Comparison of ENCODE assay signal across 9 cellular contexts in genomic region chr4:2689825-2690700, GRCh38.
DNase-seq lines count a peak whose midpoint lies in the region; ATAC-seq lines count a peak whose summit lies in the region.
"Had no signal": no experiment of that assay in that cellular context is flagged by ENCODE, and none has a peak within 500 bp of the region (broad histone marks: within the 10 kb centered on the region; RNA-seq: fewer than 3 reads in every experiment).

No MANE protein-coding gene starts in this region.

- H3K36me3 ChIP-seq in MG63, result peaks cover 14% of the 10 kb centered on the region

- no peaks in the 10 kb centered on the region for H3K27me3 Mint-ChIP-seq in activated T-cell treated with anti-CD3 and anti-CD28 coated beads, Interleukin-2, amount 50 U/mL, for 4 hours (ENCODE audit: low read depth)

- H3K9me3 Mint-ChIP-seq in activated T-cell treated with anti-CD3 and anti-CD28 coated beads, Interleukin-2, amount 50 U/mL, for 4 hours, result no peaks in the 10 kb centered on the region

- peak; percentile 17 for DNase-seq in activated T-cell treated with anti-CD3 and anti-CD28 coated beads, Interleukin-2, amount 50 U/mL, for 4 hours
- DNase-seq in stimulated activated CD8-positive, alpha-beta memory T cell treated with anti-CD3 and anti-CD28 coated beads, Interleukin-12 subunit alpha, Interleukin-12 subunit beta, amount 100 ng/mL, for 1 hour (ENCODE audit: low read depth), result peak; percentile 12
- DNase-seq in MG63, result no peak
- no peak for DNase-seq in anterior cingulate cortex (lab: John Stamatoyannopoulos, UW)
- no peak for DNase-seq in HCEC 1CT
- no peak for DNase-seq in NCI-H526 treated with DMSO at 0.1 percent for 48 hours (lab: John Stamatoyannopoulos, UW)
- DNase-seq: head of caudate nucleus had no signal

- H3K9me3 ChIP-seq in MG63, result no peaks in the 10 kb centered on the region

- no peak overlapping the region for H3K4me3 Mint-ChIP-seq in activated T-cell treated with anti-CD3 and anti-CD28 coated beads, Interleukin-2, amount 50 U/mL, for 4 hours

- no peak overlapping the region for H3K4me3 ChIP-seq in MG63

- no peaks in the 10 kb centered on the region for H3K27me3 ChIP-seq in MG63

- H3K4me1 Mint-ChIP-seq in activated T-cell treated with anti-CD3 and anti-CD28 coated beads, Interleukin-2, amount 50 U/mL, for 4 hours (ENCODE audit: low read depth), result peaks cover 27% of the 10 kb centered on the region

- H3K36me3 Mint-ChIP-seq in activated T-cell treated with anti-CD3 and anti-CD28 coated beads, Interleukin-2, amount 50 U/mL, for 4 hours (ENCODE audit: insufficient read depth), result peaks cover 64% of the 10 kb centered on the region

- ATAC-seq in GM18873 (IDR thresholded peaks at IDR 0.05; ENCODE audit: low FRiP score, unreplicated experiment) (peak; percentile 57), HG03097 (IDR thresholded peaks at IDR 0.05; ENCODE audit: low FRiP score, unreplicated experiment) (peak; percentile 56)
- ATAC-seq in activated T-cell treated with anti-CD3 and anti-CD28 coated beads, Interleukin-2, amount 50 U/mL, for 4 hours, result peak; percentile 63 to 75

Comparison
In these comparisons a context has a peak if more than half of its experiments do, and no peak if none do; other contexts are left out.
1. DNase-seq: peak in activated T-cell treated with anti-CD3 and anti-CD28 coated beads, Interleukin-2, amount 50 U/mL, for 4 hours (single experiment) and stimulated activated CD8-positive, alpha-beta memory T cell treated with anti-CD3 and anti-CD28 coated beads, Interleukin-12 subunit alpha, Interleukin-12 subunit beta, amount 100 ng/mL, for 1 hour (single experiment); none in MG63 (single experiment), anterior cingulate cortex (0 of 58), HCEC 1CT (single experiment) and NCI-H526 treated with DMSO at 0.1 percent for 48 hours (single experiment).
2. Peak in every context shown above with its lines, with median percentiles within 50 percentile points of each other: ATAC-seq.